In genomic region chr5:134507495-134507894, GRCh38 we compare ENCODE assay signal across 21 cellular contexts. TPM values are rescaled to one million over a fixed set of nuclear protein-coding genes. Genes with fewer than 3 reads are reported as not detected.
DNase-seq lines count a peak whose midpoint lies in the region; ATAC-seq and TF ChIP-seq lines count a peak whose summit lies in the region.
"Had no signal": no experiment of that assay in that cellular context is flagged by ENCODE, and none has a peak within 500 bp of the region (broad histone marks: within the 10 kb centered on the region; RNA-seq: fewer than 3 reads in every experiment).

No MANE protein-coding gene starts in this region.

- H2BK120ac ChIP-seq in trophoblast cell (ENCODE audit: insufficient read depth, low read length, poor library complexity): no peak overlapping the region

- H3K4me1 ChIP-seq in PC-9 (replicated peaks; ENCODE audit: insufficient read depth): peaks cover 98% of the 10 kb centered on the region
- H3K4me1 ChIP-seq in trophoblast cell (ENCODE audit: control insufficient read depth in 1 of 2, insufficient read depth in 2 of 2, low read length in 2 of 2): peaks cover 54 to 62% of the 10 kb centered on the region in 2 experiments

- no CpG with 5 or more reads among the region's 7 CpGs for whole genome bisulfite sequencing in trophoblast cell (ENCODE audit: extremely low coverage, insufficient coverage, insufficient read length)

- H3K27ac Mint-ChIP-seq in activated T-cell treated with anti-CD3 and anti-CD28 coated beads, Interleukin-2, amount 50 U/mL, for 72 hours: peak overlapping the region; percentile 52
- H3K27ac Mint-ChIP-seq: activated naive CD4-positive, alpha-beta T cell treated with anti-CD3 and anti-CD28 coated beads, Interleukin-2, amount 50 U/mL, for 72 hours had no signal

- no peaks in the 10 kb centered on the region for H3K9me3 Mint-ChIP-seq in activated T-cell treated with anti-CD3 and anti-CD28 coated beads, Interleukin-2, amount 50 U/mL, for 72 hours
- H3K9me3 Mint-ChIP-seq: activated naive CD4-positive, alpha-beta T cell treated with anti-CD3 and anti-CD28 coated beads, Interleukin-2, amount 50 U/mL, for 72 hours had no signal

- intact Hi-C loops in PC-9 (cut with micrococcal nuclease; ENCODE audit: unreplicated experiment): no loop called here

- H3K9ac ChIP-seq in trophoblast cell (ENCODE audit: low read length): no peak overlapping the region

- peaks cover 69% of the 10 kb centered on the region for H3K4me1 Mint-ChIP-seq in activated T-cell treated with anti-CD3 and anti-CD28 coated beads, Interleukin-2, amount 50 U/mL, for 72 hours (ENCODE audit: low read depth)

- H3K9me3 ChIP-seq in PC-9 (ENCODE audit: insufficient read depth, low read depth): no peaks in the 10 kb centered on the region
- no peaks in the 10 kb centered on the region for H3K9me3 ChIP-seq in trophoblast cell (ENCODE audit: insufficient read depth, low read depth, low read length)
- H3K9me3 ChIP-seq: MG63 had no signal

- TF ChIP-seq CTCF in PC-9 (conservative IDR thresholded peaks at IDR 0.05) (no peak), epithelial cell of esophagus (IDR thresholded peaks at IDR 0.05; ENCODE audit: insufficient read depth, low read depth, low read length, missing control alignments) (no peak)

- H3K27me3 ChIP-seq in PC-9 (ENCODE audit: insufficient read depth, low read depth) (no peaks in the 10 kb centered on the region), trophoblast cell (ENCODE audit: insufficient read depth, low read length) (no peaks in the 10 kb centered on the region)
- H3K27me3 ChIP-seq: MG63 had no signal

- H2AFZ ChIP-seq in PC-9: no peak overlapping the region
- H2AFZ ChIP-seq in trophoblast cell (ENCODE audit: insufficient read depth, low read length, poor library complexity): no peak overlapping the region

- H3K4ac ChIP-seq in trophoblast cell (ENCODE audit: low read depth, low read length): no peak overlapping the region

- DNase-seq in activated T-cell treated with anti-CD3 and anti-CD28 coated beads, Interleukin-2, amount 50 U/mL, for 72 hours: peak in 1 of 2 donors; percentile 23
- no peak for DNase-seq in activated T-cell treated with anti-CD3 and anti-CD28 coated beads, Interleukin-2, amount 50 U/mL, for 48 hours
- peak; percentile 25 to 41 for DNase-seq in PC-9
- peak; percentile 42 for DNase-seq in epithelial cell of esophagus (ENCODE audit: low read depth)
- peak in 1 of 2 donors; percentile 14 for DNase-seq in trophoblast cell
- no peak for DNase-seq in HK-2 (ENCODE audit: unreplicated experiment)
- DNase-seq in NCI-H1436 treated with DMSO at 0.1 percent for 48 hours (lab: John Stamatoyannopoulos, UW): no peak
- DNase-seq in DMS79 (lab: John Stamatoyannopoulos, UW): no peak
- DNase-seq: activated CD4-positive, alpha-beta T cell treated with anti-CD3 and anti-CD28 coated beads for 1 hour; activated CD8-positive, alpha-beta memory T cell treated with anti-CD3 and anti-CD28 coated beads, Interleukin-2, amount 50 U/mL, for 48 hours; C1 segment of cervical spinal cord; effector memory CD4-positive, alpha-beta T cell; kidney glomerular epithelial cell; MG63; NCI-H2029 treated with DMSO at 0.1 percent for 48 hours; NCI-H510A; nucleus accumbens; stimulated activated CD4-positive, alpha-beta T cell treated with anti-CD3 and anti-CD28 coated beads, Interleukin-1b, Interleukin-23, amount 100 ng/mL, for 48 hours; T1000 had no signal

- peak overlapping the region; percentile 73 for H3K4me2 ChIP-seq in PC-9
- H3K4me2 ChIP-seq in trophoblast cell (ENCODE audit: low read length): no peak overlapping the region

- POLR2A ChIA-PET in PC-9 (lab: Charles Lee; ENCODE audit: unreplicated experiment): no interaction called here

- CTCF ChIA-PET in PC-9 (lab: Charles Lee): interaction anchor here (0.6 kb wide), 1 partner anchor 92 kb away, joined by 3 read pairs; no protein-coding TSS in a partner anchor

- H3K23ac ChIP-seq in trophoblast cell (ENCODE audit: low read length): no peak overlapping the region

- H3K27ac ChIP-seq in PC-9 (peak overlapping the region; percentile 52), trophoblast cell (ENCODE audit: low read depth, low read length) (no peak overlapping the region)

- peaks cover 19% of the 10 kb centered on the region; the same call in 1 of the 2 replicates for H3K79me2 ChIP-seq in PC-9 (ENCODE audit: low read depth)
- peaks cover 3% of the 10 kb centered on the region for H3K79me2 ChIP-seq in trophoblast cell (ENCODE audit: control insufficient read depth, insufficient read depth, low read length, poor library complexity)

- no peaks in the 10 kb centered on the region for H3K27me3 Mint-ChIP-seq in activated T-cell treated with anti-CD3 and anti-CD28 coated beads, Interleukin-2, amount 50 U/mL, for 72 hours (ENCODE audit: low read depth)

- peaks cover 48% of the 10 kb centered on the region for H3K79me1 ChIP-seq in trophoblast cell (ENCODE audit: low read length)

- no peak for ATAC-seq in activated T-cell treated with anti-CD3 and anti-CD28 coated beads, Interleukin-2, amount 50 U/mL, for 72 hours (replicated peaks in 1 of 2)
- ATAC-seq: activated naive CD4-positive, alpha-beta T cell treated with anti-CD3 and anti-CD28 coated beads, Interleukin-2, amount 50 U/mL, for 72 hours; sciatic nerve had no signal

- H4K20me1 ChIP-seq in PC-9 (ENCODE audit: insufficient read depth): no peaks in the 10 kb centered on the region

- H3K4me3 Mint-ChIP-seq in activated T-cell treated with anti-CD3 and anti-CD28 coated beads, Interleukin-2, amount 50 U/mL, for 72 hours: no peak overlapping the region

- no peak overlapping the region for H4K12ac ChIP-seq in trophoblast cell (ENCODE audit: low read depth, low read length)

- no peaks in the 10 kb centered on the region for H3K36me3 ChIP-seq in PC-9 (ENCODE audit: low read depth)
- H3K36me3 ChIP-seq in trophoblast cell (ENCODE audit: control insufficient read depth in 1 of 2, insufficient read depth in 2 of 2, low read length in 2 of 2): no peaks in the 10 kb centered on the region

- H4K8ac ChIP-seq in trophoblast cell (ENCODE audit: low read depth, low read length): no peak overlapping the region

- H2BK12ac ChIP-seq in trophoblast cell (ENCODE audit: low read length): peak overlapping the region; percentile 68

- H3K9me2 ChIP-seq in PC-9 (ENCODE audit: insufficient read depth): no peaks in the 10 kb centered on the region

- no peak overlapping the region for H2BK5ac ChIP-seq in trophoblast cell (ENCODE audit: low read depth, low read length, poor library complexity)

- H3K14ac ChIP-seq in trophoblast cell (ENCODE audit: low read length): no peak overlapping the region

- no peaks in the 10 kb centered on the region for H3K36me3 Mint-ChIP-seq in activated T-cell treated with anti-CD3 and anti-CD28 coated beads, Interleukin-2, amount 50 U/mL, for 72 hours (ENCODE audit: insufficient read depth in 2 of 2)
- H3K36me3 Mint-ChIP-seq: activated naive CD4-positive, alpha-beta T cell treated with anti-CD3 and anti-CD28 coated beads, Interleukin-2, amount 50 U/mL, for 72 hours had no signal

- peaks cover 80% of the 10 kb centered on the region for H3F3A ChIP-seq in PC-9 (ENCODE audit: insufficient read depth, low read depth)

- H2AK5ac ChIP-seq in trophoblast cell (ENCODE audit: low read length): peak overlapping the region; percentile 16

- H4K91ac ChIP-seq in trophoblast cell (ENCODE audit: low read depth, low read length): no peak overlapping the region

- no peak overlapping the region for H3K18ac ChIP-seq in trophoblast cell (ENCODE audit: low read length)

- no peak overlapping the region for H3K4me3 ChIP-seq in PC-9
- H3K4me3 ChIP-seq in epithelial cell of esophagus (ENCODE audit: low read length): no peak overlapping the region
- no peak overlapping the region for H3K4me3 ChIP-seq in trophoblast cell (ENCODE audit: low read depth, low read length)

- BruUV-seq in PC-9 (replicated peaks; lab: Mats Ljungman, UMichigan): no TSS peak

RNA-seq across cellular contexts. Expression of gene JADE2, which starts 18.0 kb away (rescaled TPM):
- 10 to 100 TPM; 87.0 to 88.8 TPM for total RNA-seq in activated T-cell treated with anti-CD3 and anti-CD28 coated beads, Interleukin-2, amount 50 U/mL, for 72 hours
- 82.1 and 83.5 TPM in 2 replicates for total RNA-seq in PC-9 (2021)
- polyA plus RNA-seq in trophoblast cell (2013): 3.8 TPM in 2 replicates

Comparison
In these comparisons a context has a peak if more than half of its experiments do, and no peak if none do; other contexts are left out.
1. DNase-seq: peak in PC-9 (2 of 2) and epithelial cell of esophagus (single experiment); none in activated T-cell treated with anti-CD3 and anti-CD28 coated beads, Interleukin-2, amount 50 U/mL, for 48 hours (0 of 2), HK-2 (single experiment), NCI-H1436 treated with DMSO at 0.1 percent for 48 hours (single experiment) and DMS79 (single experiment).